ENCODE assay signal across 8 cellular contexts in the genomic region with DNA sequence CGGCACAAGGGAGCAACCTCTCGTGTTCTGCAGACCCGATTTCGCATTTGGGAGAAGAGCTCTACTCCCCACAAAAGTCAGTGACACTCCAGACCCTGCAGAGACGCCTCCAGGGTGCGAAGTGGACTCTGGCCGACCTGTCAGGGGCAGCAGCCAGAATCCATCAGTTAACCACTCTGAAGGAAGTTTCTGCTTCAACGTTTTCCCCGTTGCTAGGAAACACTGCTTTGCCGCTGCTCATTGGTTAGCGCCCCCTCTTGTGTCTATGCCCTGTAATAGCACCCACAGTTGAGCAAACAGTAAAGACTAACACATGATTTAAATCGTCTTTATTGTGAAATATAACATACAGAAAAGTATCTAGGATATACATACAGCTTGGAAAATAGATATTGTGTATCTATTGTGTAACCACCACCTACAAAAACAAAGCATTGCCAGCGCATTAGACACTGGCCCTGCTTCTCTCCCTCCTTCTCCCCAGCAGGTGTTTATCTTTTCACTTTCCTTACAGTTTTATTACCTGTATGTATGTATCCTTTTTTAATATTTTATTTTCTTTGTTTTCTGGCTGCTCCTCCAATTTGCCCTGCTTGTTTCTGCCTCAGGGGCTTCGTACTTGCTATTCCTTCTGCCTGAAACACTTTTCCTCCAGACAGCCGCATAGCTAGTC. TPM values are rescaled to one million over a fixed set of nuclear protein-coding genes. Genes with fewer than 3 reads are reported as not detected.
DNase-seq lines count a peak whose midpoint lies in the region; ATAC-seq and TF ChIP-seq lines count a peak whose summit lies in the region.

No MANE protein-coding gene starts in this region.

- H3K9me3 Mint-ChIP-seq in activated T-cell treated with anti-CD3 and anti-CD28 coated beads, Interleukin-2, amount 50 U/mL, for 24 hours, result no peaks in the 10 kb centered on the region
- H3K9me3 Mint-ChIP-seq in neural crest cell, result no peaks in the 10 kb centered on the region
- H3K9me3 Mint-ChIP-seq in stimulated activated naive CD8-positive, alpha-beta T cell treated with anti-CD3 and anti-CD28 coated beads, Interleukin-15, Interleukin-2, amounts not matched to agents 100 ng/mL and 50 ng/mL, for 24 hours, result no peaks in the 10 kb centered on the region

- ATAC-seq in GM21447 (IDR thresholded peaks at IDR 0.05; ENCODE audit: unreplicated experiment) (peak; percentile 87), Panc1 (peak; percentile 88)

- DNase-seq in D341Med (ENCODE audit: low spot score) (peak; percentile 84), Panc1 (ENCODE audit: low read depth, low spot score) (peak; percentile 57), fibroblast of gingiva (ENCODE audit: low read depth) (peak; percentile 80), neural crest cell (ENCODE audit: low read depth, low spot score) (peak; percentile 64)
- peak; percentile 66 for DNase-seq in activated T-cell treated with anti-CD3 and anti-CD28 coated beads, Interleukin-2, amount 50 U/mL, for 24 hours

- H3K4me1 Mint-ChIP-seq in activated T-cell treated with anti-CD3 and anti-CD28 coated beads, Interleukin-2, amount 50 U/mL, for 24 hours (ENCODE audit: low read depth), result peaks cover 10% of the 10 kb centered on the region
- H3K4me1 Mint-ChIP-seq in neural crest cell, result peaks cover 10% of the 10 kb centered on the region
- H3K4me1 Mint-ChIP-seq in stimulated activated naive CD8-positive, alpha-beta T cell treated with anti-CD3 and anti-CD28 coated beads, Interleukin-15, Interleukin-2, amounts not matched to agents 100 ng/mL and 50 ng/mL, for 24 hours (ENCODE audit: low read depth), result peaks cover 9% of the 10 kb centered on the region

- peak; percentile 89 for TF ChIP-seq CTCF in Panc1 (IDR thresholded peaks at IDR 0.05)
- TF ChIP-seq CTCF in neural crest cell (conservative IDR thresholded peaks at IDR 0.05), result peak; percentile 92

- peak overlapping the region; percentile 42 to 70 for H3K4me3 ChIP-seq in Panc1 (ENCODE audit: low read depth in 2 of 2, low read length in 2 of 2)

- no peaks in the 10 kb centered on the region for H3K36me3 Mint-ChIP-seq in activated T-cell treated with anti-CD3 and anti-CD28 coated beads, Interleukin-2, amount 50 U/mL, for 24 hours (ENCODE audit: low read depth)
- no peaks in the 10 kb centered on the region for H3K36me3 Mint-ChIP-seq in neural crest cell (ENCODE audit: low read depth)
- no peaks in the 10 kb centered on the region for H3K36me3 Mint-ChIP-seq in stimulated activated naive CD8-positive, alpha-beta T cell treated with anti-CD3 and anti-CD28 coated beads, Interleukin-15, Interleukin-2, amounts not matched to agents 100 ng/mL and 50 ng/mL, for 24 hours (ENCODE audit: low read depth)

- intact Hi-C loops in Panc1 (cut with micrococcal nuclease; ENCODE audit: unreplicated experiment), result no loop called here

- in situ Hi-C loops in Panc1 (cut with HindIII; ENCODE audit: low pct_unique_long_range_greater_than_20kb, low sequenced_read_pairs), result no loop called here

- BruUV-seq in Panc1 (replicated peaks; lab: Mats Ljungman, UMichigan), result no TSS peak

- no peak overlapping the region for H3K27ac ChIP-seq in Panc1 (ENCODE audit: low read length)

- no peaks in the 10 kb centered on the region for H3K9me3 ChIP-seq in Panc1 (ENCODE audit: control insufficient read depth, insufficient read depth, low read depth, low read length)

- no peaks in the 10 kb centered on the region for H3K27me3 Mint-ChIP-seq in activated T-cell treated with anti-CD3 and anti-CD28 coated beads, Interleukin-2, amount 50 U/mL, for 24 hours
- no peaks in the 10 kb centered on the region for H3K27me3 Mint-ChIP-seq in neural crest cell (ENCODE audit: low read depth)
- no peaks in the 10 kb centered on the region for H3K27me3 Mint-ChIP-seq in stimulated activated naive CD8-positive, alpha-beta T cell treated with anti-CD3 and anti-CD28 coated beads, Interleukin-15, Interleukin-2, amounts not matched to agents 100 ng/mL and 50 ng/mL, for 24 hours

- H3K36me3 ChIP-seq in Panc1 (ENCODE audit: control insufficient read depth, insufficient read depth, low read length), result no peaks in the 10 kb centered on the region

- no peak for TF ChIP-seq EP300 in Ishikawa (IDR thresholded peaks at IDR 0.05; ENCODE audit: borderline replicate concordance)

- no peaks in the 10 kb centered on the region for H3K27me3 ChIP-seq in Panc1 (ENCODE audit: control insufficient read depth, insufficient read depth, low read length)

- H3K27ac Mint-ChIP-seq in activated T-cell treated with anti-CD3 and anti-CD28 coated beads, Interleukin-2, amount 50 U/mL, for 24 hours, result peak overlapping the region; percentile 20
- H3K27ac Mint-ChIP-seq in neural crest cell (ENCODE audit: unreplicated experiment), result peak overlapping the region; percentile 37
- H3K27ac Mint-ChIP-seq in stimulated activated naive CD8-positive, alpha-beta T cell treated with anti-CD3 and anti-CD28 coated beads, Interleukin-15, Interleukin-2, amounts not matched to agents 100 ng/mL and 50 ng/mL, for 24 hours, result no peak overlapping the region

- peak; percentile 73 for TF ChIP-seq RAD21 in Ishikawa (IDR thresholded peaks at IDR 0.05; ENCODE audit: low read depth)

- POLR2A ChIA-PET in Panc1 (lab: Charles Lee), result interaction anchor here (1.1 kb wide), 1 partner anchor 74 kb away, joined by 15 read pairs; no protein-coding TSS in a partner anchor

- H3K4me3 Mint-ChIP-seq in activated T-cell treated with anti-CD3 and anti-CD28 coated beads, Interleukin-2, amount 50 U/mL, for 24 hours, result peak overlapping the region; percentile 64
- H3K4me3 Mint-ChIP-seq in neural crest cell, result no peak overlapping the region
- H3K4me3 Mint-ChIP-seq in stimulated activated naive CD8-positive, alpha-beta T cell treated with anti-CD3 and anti-CD28 coated beads, Interleukin-15, Interleukin-2, amounts not matched to agents 100 ng/mL and 50 ng/mL, for 24 hours, result peak overlapping the region; percentile 71

- H3K4me1 ChIP-seq in Panc1 (ENCODE audit: control insufficient read depth, insufficient read depth, low read length), result no peaks in the 10 kb centered on the region; the same call in 1 of the 2 replicates

- CTCF ChIA-PET in Panc1 (lab: Charles Lee), result interaction anchor here (0.6 to 0.7 kb wide), 6 partner anchors 16 to 956 kb away, joined by 3 to 6 read pairs (median 4); no protein-coding TSS in a partner anchor

TF ChIP-seq in Ishikawa, 13 proteins besides CTCF, POLR2A, EP300 and RAD21:
- TF ChIP-seq, protein P1, sequence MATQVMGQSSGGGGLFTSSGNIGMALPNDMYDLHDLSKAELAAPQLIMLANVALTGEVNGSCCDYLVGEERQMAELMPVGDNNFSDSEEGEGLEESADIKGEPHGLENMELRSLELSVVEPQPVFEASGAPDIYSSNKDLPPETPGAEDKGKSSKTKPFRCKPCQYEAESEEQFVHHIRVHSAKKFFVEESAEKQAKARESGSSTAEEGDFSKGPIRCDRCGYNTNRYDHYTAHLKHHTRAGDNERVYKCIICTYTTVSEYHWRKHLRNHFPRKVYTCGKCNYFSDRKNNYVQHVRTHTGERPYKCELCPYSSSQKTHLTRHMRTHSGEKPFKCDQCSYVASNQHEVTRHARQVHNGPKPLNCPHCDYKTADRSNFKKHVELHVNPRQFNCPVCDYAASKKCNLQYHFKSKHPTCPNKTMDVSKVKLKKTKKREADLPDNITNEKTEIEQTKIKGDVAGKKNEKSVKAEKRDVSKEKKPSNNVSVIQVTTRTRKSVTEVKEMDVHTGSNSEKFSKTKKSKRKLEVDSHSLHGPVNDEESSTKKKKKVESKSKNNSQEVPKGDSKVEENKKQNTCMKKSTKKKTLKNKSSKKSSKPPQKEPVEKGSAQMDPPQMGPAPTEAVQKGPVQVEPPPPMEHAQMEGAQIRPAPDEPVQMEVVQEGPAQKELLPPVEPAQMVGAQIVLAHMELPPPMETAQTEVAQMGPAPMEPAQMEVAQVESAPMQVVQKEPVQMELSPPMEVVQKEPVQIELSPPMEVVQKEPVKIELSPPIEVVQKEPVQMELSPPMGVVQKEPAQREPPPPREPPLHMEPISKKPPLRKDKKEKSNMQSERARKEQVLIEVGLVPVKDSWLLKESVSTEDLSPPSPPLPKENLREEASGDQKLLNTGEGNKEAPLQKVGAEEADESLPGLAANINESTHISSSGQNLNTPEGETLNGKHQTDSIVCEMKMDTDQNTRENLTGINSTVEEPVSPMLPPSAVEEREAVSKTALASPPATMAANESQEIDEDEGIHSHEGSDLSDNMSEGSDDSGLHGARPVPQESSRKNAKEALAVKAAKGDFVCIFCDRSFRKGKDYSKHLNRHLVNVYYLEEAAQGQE (IDR thresholded peaks at IDR 0.05; ENCODE audit: low read depth), result no peak
- no peak for TF ChIP-seq FOXM1 (IDR thresholded peaks at IDR 0.05; ENCODE audit: borderline replicate concordance, low read depth)
- TF ChIP-seq CEBPB (IDR thresholded peaks at IDR 0.05), result no peak
- no peak for TF ChIP-seq TCF12 (IDR thresholded peaks at IDR 0.05; ENCODE audit: low read depth)
- no peak for TF ChIP-seq YY1 (IDR thresholded peaks at IDR 0.05; ENCODE audit: low read depth)

RNA-seq across cellular contexts. Expression of a gene that starts 38.9 kb away (rescaled TPM):
- total RNA-seq in Panc1 (2021; ENCODE audit: unreplicated experiment) (1.3 TPM), neural crest cell (not detected in 2 replicates)
- 0.35 TPM for polyA plus RNA-seq in Panc1 (2012; ENCODE audit: insufficient read length)

RNA-seq across cellular contexts. Expression of a gene that starts 56.2 kb away (rescaled TPM):
- total RNA-seq in Panc1 (2021; ENCODE audit: unreplicated experiment), result 68.8 TPM
- 41.5 TPM for polyA plus RNA-seq in Panc1 (2012; ENCODE audit: insufficient read length)
- total RNA-seq in neural crest cell, result 123 and 124 TPM in 2 replicates
